Comparison of ENCODE assay signal across 8 cellular contexts in the genomic region with DNA sequence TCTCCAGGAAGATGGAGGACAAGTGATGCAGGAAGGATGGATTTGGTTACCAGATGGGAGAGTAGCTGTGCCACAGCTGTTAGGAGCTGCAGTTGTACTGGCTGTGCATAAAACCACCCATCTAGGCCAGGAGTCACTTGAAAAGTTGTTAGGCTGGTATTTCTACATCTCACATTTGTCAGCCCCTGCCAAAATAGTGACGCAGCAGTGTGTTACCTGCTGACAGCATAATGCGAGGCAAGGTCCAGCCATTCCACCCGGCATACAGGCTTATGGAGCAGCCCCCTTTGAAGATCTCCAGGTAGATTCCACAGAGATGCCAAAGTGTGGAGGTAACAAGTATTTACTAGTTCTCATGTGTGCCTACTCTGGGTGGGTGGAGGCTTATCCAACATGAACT.
DNase-seq lines count a peak whose midpoint lies in the region; ATAC-seq and TF ChIP-seq lines count a peak whose summit lies in the region.
"Not testable (repeated sequence)": the region's sequence is repeated elsewhere in the genome, so short reads cannot be mapped to it uniquely, and the experiment has no call there.

No MANE protein-coding gene starts in this region.

- H3K27me3 Mint-ChIP-seq in Caco-2 (ENCODE audit: insufficient read depth, unreplicated experiment); progenitor cell of endocrine pancreas: not testable (repeated sequence)

- ATAC-seq in foreskin keratinocyte = peak; percentile 80
- not testable (repeated sequence) for ATAC-seq in lower lobe of right lung

- not testable (repeated sequence) for H4K20me1 ChIP-seq in mammary epithelial cell (ENCODE audit: insufficient read depth, low read length)

- POLR2A ChIA-PET in Caco-2 (lab: Charles Lee); RWPE1 (lab: Yijun Ruan, JAX; ENCODE audit: low non-redundant PET): not testable (repeated sequence)

- CTCF ChIA-PET in Caco-2 (lab: Charles Lee) = not testable (repeated sequence)
- CTCF ChIA-PET in RWPE1 (lab: Yijun Ruan, JAX) (interaction anchor here (0.6 to 1.5 kb wide), 2 partner anchors 150 to 248 kb away, joined by 3 to 8 read pairs; no protein-coding TSS in a partner anchor), mammary epithelial cell (lab: Charles Lee; ENCODE audit: low non-redundant PET) (interaction anchor here (0.6 to 0.7 kb wide), 2 partner anchors 234 to 317 kb away, joined by 3 to 5 read pairs; no protein-coding TSS in a partner anchor)

- not testable (repeated sequence) for BruUV-seq in Caco-2 (replicated peaks; lab: Mats Ljungman, UMichigan); mammary epithelial cell (replicated peaks; lab: Mats Ljungman, UMichigan)

- not testable (repeated sequence) for H3K79me2 ChIP-seq in mammary epithelial cell (ENCODE audit: insufficient read depth, low read length)

- not testable (repeated sequence) for TF ChIP-seq CTCF in Caco-2 (IDR thresholded peaks at IDR 0.05; ENCODE audit: insufficient read depth in 1 of 2, low read depth in 1 of 2, low read length in 1 of 2, severe bottlenecking in 1 of 2, unreplicated experiment in 1 of 2); LNCaP clone FGC (IDR thresholded peaks at IDR 0.05; ENCODE audit: control insufficient read depth, extremely low read depth, insufficient read depth); RWPE1 (conservative IDR thresholded peaks at IDR 0.05; ENCODE audit: low read depth); mammary epithelial cell (conservative IDR thresholded peaks at IDR 0.05 in 1 of 2, IDR thresholded peaks at IDR 0.05 in 1 of 2; ENCODE audit: extremely low read depth in 1 of 2, insufficient read depth in 1 of 2, low read depth in 1 of 2, low read length in 2 of 2); foreskin keratinocyte (conservative IDR thresholded peaks at IDR 0.05); lower lobe of right lung (IDR thresholded peaks at IDR 0.05); progenitor cell of endocrine pancreas (IDR thresholded peaks at IDR 0.05; ENCODE audit: unreplicated experiment); transverse colon (IDR thresholded peaks at IDR 0.05)

- peak; percentile 32 to 59 for DNase-seq in Caco-2
- DNase-seq in LNCaP clone FGC (ENCODE audit: low read depth) = peak; percentile 77
- DNase-seq in RWPE1 (ENCODE audit: low spot score) = peak; percentile 45
- peak; percentile 86 for DNase-seq in mammary epithelial cell
- DNase-seq in foreskin keratinocyte = peak; percentile 81 to 91
- DNase-seq in lower lobe of right lung = peak; percentile 62
- not testable (repeated sequence) for DNase-seq in progenitor cell of endocrine pancreas (ENCODE audit: low spot score, unreplicated experiment)
- peak; percentile 24 for DNase-seq in transverse colon

- intact Hi-C loops in Caco-2 (cut with micrococcal nuclease; ENCODE audit: unreplicated experiment); lower lobe of right lung (cut with DNase I); transverse colon (cut with DNase I; ENCODE audit: low total_unique reads): not testable (repeated sequence)
- intact Hi-C loops in mammary epithelial cell (cut with micrococcal nuclease) = loop anchor here (1.0 to 2.0 kb wide), 4 partner anchors 32 to 307 kb away; no protein-coding TSS in a partner anchor

- dilution Hi-C loops in mammary epithelial cell (cut with HindIII; ENCODE audit: low sequenced_read_pairs) = not testable (repeated sequence)

- not testable (repeated sequence) for H3K27me3 ChIP-seq in Caco-2 (replicated peaks; ENCODE audit: control insufficient read depth, insufficient read depth, low read length); mammary epithelial cell (ENCODE audit: insufficient read depth, low read length); foreskin keratinocyte; lower lobe of right lung (ENCODE audit: low read depth); transverse colon

- TF ChIP-seq EP300 in transverse colon (IDR thresholded peaks at IDR 0.05; ENCODE audit: low read depth) = not testable (repeated sequence)

- H3K36me3 Mint-ChIP-seq in Caco-2 (ENCODE audit: insufficient read depth, unreplicated experiment); progenitor cell of endocrine pancreas (ENCODE audit: insufficient read depth): not testable (repeated sequence)

- H3K36me3 ChIP-seq in Caco-2 (ENCODE audit: control insufficient read depth, insufficient read depth, low read length); mammary epithelial cell (ENCODE audit: insufficient read depth, low read length); lower lobe of right lung; transverse colon: not testable (repeated sequence)

- H3K9me3 ChIP-seq in Caco-2 = peaks cover 15% of the 10 kb centered on the region
- not testable (repeated sequence) for H3K9me3 ChIP-seq in mammary epithelial cell (replicated peaks; ENCODE audit: insufficient read depth, low read length); lower lobe of right lung; transverse colon

- 10% methylated on average over 3 of the region's 3 CpGs for WGBS in mammary epithelial cell (ENCODE audit: low coverage, missing lambda C conversion rate)
- 62% methylated on average over 3 of the region's 3 CpGs; no CpG with 5 or more reads in 1 of the 2 donors for WGBS in transverse colon (ENCODE audit: low coverage in 1 of 2), 2 donors

- not testable (repeated sequence) for H3K4me1 Mint-ChIP-seq in Caco-2 (ENCODE audit: low read depth, unreplicated experiment)
- peaks cover 24% of the 10 kb centered on the region for H3K4me1 Mint-ChIP-seq in progenitor cell of endocrine pancreas (ENCODE audit: low read depth)

- in situ Hi-C loops in mammary epithelial cell (cut with MboI; ENCODE audit: low sequenced_read_pairs in 2 of 2) (loop anchor here in 1 of 2 donors (25.0 kb wide), 1 partner anchor 311 kb away; no protein-coding TSS in a partner anchor), transverse colon (cut with MboI; ENCODE audit: low pct_ligation_motif_present in 1 of 4, low pct_unique_long_range_greater_than_20kb in 1 of 4, low sequenced_read_pairs in 3 of 4) (loop anchor here in 1 of 4 donors (25.0 kb wide), 1 partner anchor 261 kb away; no protein-coding TSS in a partner anchor)

- not testable (repeated sequence) for H3K4me3 ChIP-seq in Caco-2 (ENCODE audit: low read depth, low read length); transverse colon
- H3K4me3 ChIP-seq in LNCaP clone FGC (ENCODE audit: low read depth, low read length) = peak overlapping the region; percentile 42
- H3K4me3 ChIP-seq in mammary epithelial cell (replicated peaks in 1 of 3; ENCODE audit: insufficient read depth in 1 of 3, low read depth in 2 of 3, low read length in 3 of 3) = peak overlapping the region; percentile 27 to 39 (median 37)
- peak overlapping the region; percentile 38 for H3K4me3 ChIP-seq in lower lobe of right lung

- H3K4me3 Mint-ChIP-seq in Caco-2 (ENCODE audit: unreplicated experiment); progenitor cell of endocrine pancreas (ENCODE audit: low read depth): not testable (repeated sequence)

- H3K9me3 Mint-ChIP-seq in Caco-2 (ENCODE audit: unreplicated experiment) = peaks cover 15% of the 10 kb centered on the region
- not testable (repeated sequence) for H3K9me3 Mint-ChIP-seq in progenitor cell of endocrine pancreas (ENCODE audit: low read depth)

- peak overlapping the region; percentile 74 for H3K4me2 ChIP-seq in mammary epithelial cell (ENCODE audit: insufficient read depth, low read depth, low read length)

- TF ChIP-seq POLR2A in transverse colon (IDR thresholded peaks at IDR 0.05) = not testable (repeated sequence)

- H3K27ac ChIP-seq in RWPE1, lower lobe of right lung, transverse colon: not testable (repeated sequence)
- H3K27ac ChIP-seq in mammary epithelial cell (ENCODE audit: insufficient read depth, low read depth, low read length) (peak overlapping the region; percentile 64), foreskin keratinocyte (peak overlapping the region; percentile 47)

- H3K27ac Mint-ChIP-seq in Caco-2 (ENCODE audit: unreplicated experiment) = not testable (repeated sequence)
- H3K27ac Mint-ChIP-seq in progenitor cell of endocrine pancreas = peak overlapping the region; percentile 88

- peak overlapping the region; percentile 59 for H3K9ac ChIP-seq in mammary epithelial cell (ENCODE audit: insufficient read depth, low read length)

- H2AFZ ChIP-seq in mammary epithelial cell (ENCODE audit: low read depth, low read length) = peak overlapping the region; percentile 90

- H3K4me1 ChIP-seq in Caco-2, lower lobe of right lung, transverse colon: not testable (repeated sequence)
- H3K4me1 ChIP-seq in mammary epithelial cell (ENCODE audit: insufficient read depth, low read length) = peaks cover 30% of the 10 kb centered on the region
- H3K4me1 ChIP-seq in foreskin keratinocyte = peaks cover 11% of the 10 kb centered on the region
